ENCODE assay signal across 28 cellular contexts in the genomic region with DNA sequence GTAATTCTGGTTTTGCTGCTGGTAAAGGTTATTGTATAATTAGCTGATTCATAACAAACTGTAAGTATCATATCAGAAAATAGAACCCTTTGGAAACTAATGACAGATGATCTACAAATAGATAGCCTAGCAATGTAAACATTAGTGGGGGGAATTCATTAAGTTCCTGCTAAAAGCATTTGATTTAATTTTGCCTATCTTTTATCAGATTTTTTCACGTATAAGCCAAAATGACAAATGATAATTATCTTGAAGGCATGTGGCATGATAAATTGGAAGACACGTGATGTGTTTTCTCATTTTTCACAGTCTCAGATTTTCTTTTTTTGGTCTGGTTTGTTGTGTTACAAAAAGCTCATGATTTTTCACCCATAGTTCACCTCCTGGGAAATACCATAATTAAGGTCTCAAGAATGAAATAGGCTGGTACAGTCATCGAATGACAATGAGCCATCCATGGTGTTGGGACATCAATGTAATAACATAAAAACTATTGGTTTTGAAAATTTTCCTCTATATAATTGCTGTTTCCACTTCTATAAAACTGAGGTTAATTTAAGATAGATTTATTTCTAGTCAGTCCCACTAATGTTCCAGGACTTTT.
DNase-seq lines count a peak whose midpoint lies in the region; ATAC-seq and TF ChIP-seq lines count a peak whose summit lies in the region.
"Had no signal": no experiment of that assay in that cellular context is flagged by ENCODE, and none has a peak within 500 bp of the region (broad histone marks: within the 10 kb centered on the region; RNA-seq: fewer than 3 reads in every experiment).

No MANE protein-coding gene starts in this region.

- H3K36me3 Mint-ChIP-seq in Calu3 (ENCODE audit: insufficient read depth, unreplicated experiment) = peaks cover 15% of the 10 kb centered on the region
- H3K36me3 Mint-ChIP-seq in progenitor cell of endocrine pancreas (ENCODE audit: insufficient read depth) = peaks cover 3% of the 10 kb centered on the region
- H3K36me3 Mint-ChIP-seq in WTC11 = peaks cover 3% of the 10 kb centered on the region
- H3K36me3 Mint-ChIP-seq: activated CD4-positive, alpha-beta memory T cell treated with anti-CD3 and anti-CD28 coated beads for 36 hours; naive B cell had no signal

- ATAC-seq in PC-3 (no peak), WTC11 (no peak)
- ATAC-seq: activated CD4-positive, CD25-positive, alpha-beta regulatory T cell treated with anti-CD3 and anti-CD28 coated beads, Interleukin-2, amount 50 U/mL, for 24 hours; effector memory CD8-positive, alpha-beta T cell had no signal

- no peak overlapping the region for H2AFZ ChIP-seq in PC-3 (ENCODE audit: low read length)

- H3K27me3 Mint-ChIP-seq in Calu3 (ENCODE audit: unreplicated experiment) (no peaks in the 10 kb centered on the region), progenitor cell of endocrine pancreas (no peaks in the 10 kb centered on the region), WTC11 (ENCODE audit: low read depth) (no peaks in the 10 kb centered on the region)
- H3K27me3 Mint-ChIP-seq: activated CD4-positive, alpha-beta memory T cell treated with anti-CD3 and anti-CD28 coated beads for 36 hours; effector memory CD8-positive, alpha-beta T cell; naive B cell had no signal

- peaks cover 33% of the 10 kb centered on the region for H3K4me1 ChIP-seq in PC-3 (ENCODE audit: insufficient read depth, low read length)
- H3K4me1 ChIP-seq: gastroesophageal sphincter, SJCRH30 had no signal

- TF ChIP-seq CTCF in Calu3 (IDR thresholded peaks at IDR 0.05; ENCODE audit: unreplicated experiment) (no peak), PC-3 (conservative IDR thresholded peaks at IDR 0.05; ENCODE audit: low read depth, low read length) (no peak), epithelial cell of esophagus (IDR thresholded peaks at IDR 0.05; ENCODE audit: insufficient read depth, low read depth, low read length, missing control alignments) (no peak), progenitor cell of endocrine pancreas (IDR thresholded peaks at IDR 0.05; ENCODE audit: unreplicated experiment) (no peak), WTC11 (IDR thresholded peaks at IDR 0.05) (no peak)

- no peaks in the 10 kb centered on the region for H3K36me3 ChIP-seq in PC-3 (ENCODE audit: low read depth, low read length)
- H3K36me3 ChIP-seq: cardiac muscle cell, esophagus squamous epithelium, gastroesophageal sphincter, SJCRH30 had no signal

- no peak for DNase-seq in Calu3
- DNase-seq in PC-3 = no peak
- DNase-seq in epithelial cell of esophagus (ENCODE audit: low read depth) = peak; percentile 28
- no peak for DNase-seq in progenitor cell of endocrine pancreas (ENCODE audit: low spot score, unreplicated experiment)
- no peak for DNase-seq in NCI-H1694 (lab: John Stamatoyannopoulos, UW)
- no peak for DNase-seq in iPS-NIHi11 (ENCODE audit: low spot score)
- DNase-seq in AML-193 (lab: John Stamatoyannopoulos, UW) = no peak
- DNase-seq in WTC11 (ENCODE audit: low spot score) = no peak
- DNase-seq: activated CD4-positive, alpha-beta memory T cell treated with anti-CD3 and anti-CD28 coated beads for 36 hours; activated CD8-positive, alpha-beta memory T cell treated with anti-CD3 and anti-CD28 coated beads, Interleukin-2, amount 50 U/mL, for 4 hours; activated naive CD4-positive, alpha-beta T cell treated with anti-CD3 and anti-CD28 coated beads, Interleukin-2, amount 50 U/mL, for 16 hours; amygdala; effector memory CD8-positive, alpha-beta T cell; esophagus squamous epithelium; hippocampal formation; immature natural killer cell; mesenchymal stem cell; naive B cell; NCI-H1048; NCI-H1930; SJCRH30; T-helper 1 cell; trophoblast cell had no signal

- H3K9me3 Mint-ChIP-seq in Calu3 (ENCODE audit: low read depth, unreplicated experiment) = no peaks in the 10 kb centered on the region
- peaks cover 9% of the 10 kb centered on the region for H3K9me3 Mint-ChIP-seq in progenitor cell of endocrine pancreas (ENCODE audit: low read depth)
- H3K9me3 Mint-ChIP-seq in WTC11 = peaks cover 8% of the 10 kb centered on the region
- H3K9me3 Mint-ChIP-seq: effector memory CD8-positive, alpha-beta T cell; immature natural killer cell had no signal

- 0 out of 2 replicates have a peak overlapping the region, but pooled peaks have one; percentile 20 for H3K27ac ChIP-seq in PC-3 (ENCODE audit: low read length)
- H3K27ac ChIP-seq: cardiac muscle cell, coronary artery, SJCRH30 had no signal

- no peaks in the 10 kb centered on the region for H3K27me3 ChIP-seq in PC-3 (ENCODE audit: low read length)
- H3K27me3 ChIP-seq: cardiac muscle cell, esophagus squamous epithelium, gastroesophageal sphincter, SJCRH30 had no signal

- no peak overlapping the region for H3K4me3 ChIP-seq in PC-3 (ENCODE audit: low read length)
- no peak overlapping the region for H3K4me3 ChIP-seq in epithelial cell of esophagus (ENCODE audit: low read length)
- H3K4me3 ChIP-seq: cardiac muscle cell, coronary artery, esophagus squamous epithelium, gastroesophageal sphincter, SJCRH30 had no signal

- 0 out of 2 replicates have a peak overlapping the region, but pooled peaks have one; percentile 10 for H3K4me2 ChIP-seq in PC-3 (ENCODE audit: low read length)

- H4K20me1 ChIP-seq in PC-3 (ENCODE audit: low read length) = no peaks in the 10 kb centered on the region

- no peaks in the 10 kb centered on the region for H3K79me2 ChIP-seq in PC-3 (ENCODE audit: low read length)

- no peak overlapping the region for H3K9ac ChIP-seq in PC-3 (ENCODE audit: low read length)

- H3F3A ChIP-seq in PC-3 (ENCODE audit: low read length, unreplicated experiment) = no peaks in the 10 kb centered on the region

- intact Hi-C loops in Calu3 (cut with micrococcal nuclease; ENCODE audit: unreplicated experiment) (loop anchor here (5.0 kb wide), 7 partner anchors 79 to 634 kb away; a partner anchor contains a TSS), PC-3 (cut with micrococcal nuclease) (loop anchor here (5.0 kb wide), 1 partner anchor 254 kb away; no protein-coding TSS in a partner anchor)

- H3K4me3 Mint-ChIP-seq in Calu3 (ENCODE audit: low read depth, unreplicated experiment) (no peak overlapping the region), progenitor cell of endocrine pancreas (ENCODE audit: low read depth) (no peak overlapping the region), WTC11 (no peak overlapping the region)
- H3K4me3 Mint-ChIP-seq: activated CD4-positive, alpha-beta memory T cell treated with anti-CD3 and anti-CD28 coated beads for 36 hours; activated T-helper 1 cell treated with anti-CD3 and anti-CD28 coated beads, Interleukin-12 subunit alpha, Interleukin-12 subunit beta, Interleukin-2, Interleukin-4 antibody, amounts not matched to agents 30 ng/mL and 10 ng/mL and 1 ng/mL, durations not matched to agents 14 hours and 24 hours and 36 hours; effector memory CD8-positive, alpha-beta T cell; immature natural killer cell; naive B cell had no signal

- H3K9me2 ChIP-seq in PC-3 (replicated peaks; ENCODE audit: low read length) = no peaks in the 10 kb centered on the region

- peaks cover 52% of the 10 kb centered on the region for H3K4me1 Mint-ChIP-seq in Calu3 (ENCODE audit: low read depth, unreplicated experiment)
- H3K4me1 Mint-ChIP-seq in progenitor cell of endocrine pancreas (ENCODE audit: low read depth) = peaks cover 38% of the 10 kb centered on the region
- peaks cover 24% of the 10 kb centered on the region for H3K4me1 Mint-ChIP-seq in WTC11

- POLR2A ChIA-PET in PC-3 (lab: Charles Lee; ENCODE audit: unreplicated experiment) (no interaction called here), WTC11 (lab: Charles Lee) (no interaction called here)

- CTCF ChIA-PET in Calu3 (lab: Charles Lee) (interaction anchor here (0.5 to 3.1 kb wide), 10 partner anchors 12 to 862 kb away, joined by 3 to 10 read pairs (median 4); no protein-coding TSS in a partner anchor), PC-3 (lab: Charles Lee) (interaction anchor here (0.5 kb wide), 1 partner anchor 99 kb away, joined by 3 read pairs; no protein-coding TSS in a partner anchor), WTC11 (lab: Charles Lee) (no interaction called here)

- H3K27ac Mint-ChIP-seq in Calu3 (ENCODE audit: unreplicated experiment) (peak overlapping the region; percentile 82), progenitor cell of endocrine pancreas (peak overlapping the region; percentile 65), WTC11 (no peak overlapping the region)
- H3K27ac Mint-ChIP-seq: activated CD4-positive, alpha-beta memory T cell treated with anti-CD3 and anti-CD28 coated beads for 36 hours; activated T-helper 1 cell treated with anti-CD3 and anti-CD28 coated beads, Interleukin-12 subunit alpha, Interleukin-12 subunit beta, Interleukin-2, Interleukin-4 antibody, amounts not matched to agents 30 ng/mL and 10 ng/mL and 1 ng/mL, durations not matched to agents 14 hours and 24 hours and 36 hours; naive B cell had no signal

- no TSS peak for BruUV-seq in Calu3 (replicated peaks; lab: Mats Ljungman, UMichigan)
- BruUV-seq in PC-3 (replicated peaks; lab: Mats Ljungman, UMichigan) = no TSS peak

- no peaks in the 10 kb centered on the region for H3K9me3 ChIP-seq in PC-3 (ENCODE audit: low read length)
- H3K9me3 ChIP-seq: esophagus squamous epithelium, gastroesophageal sphincter, SJCRH30 had no signal

TF ChIP-seq in WTC11, 78 proteins besides CTCF, POLR2A, EP300 and RAD21:
- TF ChIP-seq KAT7 (CRISPR knock-in tag; IDR thresholded peaks at IDR 0.05; ENCODE audit: borderline replicate concordance) = no peak
- TF ChIP-seq CREB1 (CRISPR knock-in tag; IDR thresholded peaks at IDR 0.05) = no peak
- no peak for TF ChIP-seq GRHL2 (CRISPR knock-in tag; IDR thresholded peaks at IDR 0.05; ENCODE audit: insufficient replicate concordance, severe bottlenecking)
